Comparison of ENCODE assay signal across 8 cellular contexts in the genomic region with DNA sequence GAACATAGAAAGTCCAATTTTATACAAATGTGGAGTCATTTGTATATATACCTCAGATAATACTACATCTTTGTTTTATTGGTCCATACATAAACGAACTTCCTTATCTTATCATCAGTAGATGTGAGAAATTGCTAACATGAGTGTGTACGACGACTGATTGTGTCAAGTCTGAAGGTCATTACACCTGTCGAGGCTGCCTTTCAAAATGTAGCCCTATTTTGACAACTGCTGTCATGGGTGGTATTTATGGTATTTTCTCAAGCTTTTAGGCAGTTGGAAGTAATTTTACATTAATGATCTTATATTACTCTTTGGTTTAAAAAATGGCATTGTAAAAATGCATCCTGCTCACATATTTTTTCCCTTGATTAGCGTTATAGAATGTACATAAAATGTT.
"Had no signal": no experiment of that assay in that cellular context is flagged by ENCODE, and none has a peak within 500 bp of the region (broad histone marks: within the 10 kb centered on the region; RNA-seq: fewer than 3 reads in every experiment).

No MANE protein-coding gene starts in this region.

- H3K4me2 ChIP-seq: GM23338 had no signal

- DNase-seq: GM23248, GOT3, H7, H9, HCEC 1CT, HFFc6 had no signal

- H2AFZ ChIP-seq: GM23248, GM23338 had no signal

- H3K9me3 ChIP-seq: HAP-1 had no signal

- H3K36me3 ChIP-seq: HAP-1 had no signal

- H3K4me3 ChIP-seq: GM23248, GM23338, HAP-1 had no signal

- H3K9ac ChIP-seq: GM23248 had no signal

- H3K27ac ChIP-seq: GM23248 had no signal
